Comparison of ENCODE assay signal across 1 cellular context in genomic region chr10:70671619-70672164, GRCh38.
TF ChIP-seq lines count a peak whose summit lies in the region.

No MANE protein-coding gene starts in this region.

TF ChIP-seq in K562, 482 proteins besides CTCF, POLR2A, EP300 and RAD21 (continued from another document and continues in another):
- TF ChIP-seq PATZ1 (CRISPR knock-in tag; IDR thresholded peaks at IDR 0.05; ENCODE audit: borderline replicate concordance) (no peak), ERF (CRISPR knock-in tag; IDR thresholded peaks at IDR 0.05) (no peak), ZNF121 (CRISPR knock-in tag; conservative IDR thresholded peaks at IDR 0.05) (no peak), PHB2 (IDR thresholded peaks at IDR 0.05; ENCODE audit: low read depth) (no peak), BRCA1 (IDR thresholded peaks at IDR 0.05) (no peak), BRCA1 (CRISPR knock-in tag; IDR thresholded peaks at IDR 0.05) (no peak), ZBTB43 (CRISPR knock-in tag; IDR thresholded peaks at IDR 0.05) (0 out of 2 replicates have a peak, but pooled peaks have one; percentile 59), SNIP1 (IDR thresholded peaks at IDR 0.05; ENCODE audit: low read depth) (no peak), HOMEZ (CRISPR knock-in tag; IDR thresholded peaks at IDR 0.05) (no peak), IFI16 (CRISPR knock-in tag; IDR thresholded peaks at IDR 0.05) (no peak), TCF3 (CRISPR knock-in tag; IDR thresholded peaks at IDR 0.05) (no peak), ZFP91 (CRISPR knock-in tag; IDR thresholded peaks at IDR 0.05) (no peak), ZNF140 (CRISPR knock-in tag; IDR thresholded peaks at IDR 0.05) (no peak), KLF1 (tag; IDR thresholded peaks at IDR 0.05) (no peak), TOE1 (IDR thresholded peaks at IDR 0.05; ENCODE audit: borderline replicate concordance) (peak; percentile 70), TOE1 (CRISPR knock-in tag; IDR thresholded peaks at IDR 0.05; ENCODE audit: borderline replicate concordance, low read depth) (no peak), ZNF384 (IDR thresholded peaks at IDR 0.05; ENCODE audit: low read depth, low read length) (no peak), CBX3 (IDR thresholded peaks at IDR 0.05; ENCODE audit: borderline replicate concordance in 1 of 2, low read length in 2 of 2) (peak in 1 of 2 experiments; percentile 97; a peak in 2 of 3 replicates), SFPQ (IDR thresholded peaks at IDR 0.05; ENCODE audit: low read depth, low read length) (no peak), ZNF785 (CRISPR knock-in tag; IDR thresholded peaks at IDR 0.05) (no peak), HINFP (tag; conservative IDR thresholded peaks at IDR 0.05; ENCODE audit: low read depth) (no peak), STAT6 (CRISPR knock-in tag; IDR thresholded peaks at IDR 0.05) (no peak), RBM22 (IDR thresholded peaks at IDR 0.05; ENCODE audit: low read depth, low read length, poor library complexity, severe bottlenecking) (no peak), STAT5B (CRISPR knock-in tag; IDR thresholded peaks at IDR 0.05) (no peak), BCOR (IDR thresholded peaks at IDR 0.05) (peak; percentile 100), FOXO4 (CRISPR knock-in tag; IDR thresholded peaks at IDR 0.05) (no peak), TAF1 (IDR thresholded peaks at IDR 0.05; ENCODE audit: control insufficient read depth, extremely low read depth, insufficient read depth, low read length, severe bottlenecking) (no peak), ZNF655 (CRISPR knock-in tag; IDR thresholded peaks at IDR 0.05) (no peak), SRF (CRISPR knock-in tag; IDR thresholded peaks at IDR 0.05) (no peak), ZNF778 (CRISPR knock-in tag; IDR thresholded peaks at IDR 0.05) (no peak), ARID1B (IDR thresholded peaks at IDR 0.05) (peak; percentile 57), MAFF (IDR thresholded peaks at IDR 0.05; ENCODE audit: low read length) (no peak), ARID4B (CRISPR knock-in tag; IDR thresholded peaks at IDR 0.05) (no peak; the same call in none of the 2 replicates), THAP7 (CRISPR knock-in tag; IDR thresholded peaks at IDR 0.05) (peak; percentile 83; the same call in 1 of the 2 replicates), ELF2 (CRISPR knock-in tag; IDR thresholded peaks at IDR 0.05) (no peak)
